ENCODE assay signal across 8 cellular contexts in the genomic region with DNA sequence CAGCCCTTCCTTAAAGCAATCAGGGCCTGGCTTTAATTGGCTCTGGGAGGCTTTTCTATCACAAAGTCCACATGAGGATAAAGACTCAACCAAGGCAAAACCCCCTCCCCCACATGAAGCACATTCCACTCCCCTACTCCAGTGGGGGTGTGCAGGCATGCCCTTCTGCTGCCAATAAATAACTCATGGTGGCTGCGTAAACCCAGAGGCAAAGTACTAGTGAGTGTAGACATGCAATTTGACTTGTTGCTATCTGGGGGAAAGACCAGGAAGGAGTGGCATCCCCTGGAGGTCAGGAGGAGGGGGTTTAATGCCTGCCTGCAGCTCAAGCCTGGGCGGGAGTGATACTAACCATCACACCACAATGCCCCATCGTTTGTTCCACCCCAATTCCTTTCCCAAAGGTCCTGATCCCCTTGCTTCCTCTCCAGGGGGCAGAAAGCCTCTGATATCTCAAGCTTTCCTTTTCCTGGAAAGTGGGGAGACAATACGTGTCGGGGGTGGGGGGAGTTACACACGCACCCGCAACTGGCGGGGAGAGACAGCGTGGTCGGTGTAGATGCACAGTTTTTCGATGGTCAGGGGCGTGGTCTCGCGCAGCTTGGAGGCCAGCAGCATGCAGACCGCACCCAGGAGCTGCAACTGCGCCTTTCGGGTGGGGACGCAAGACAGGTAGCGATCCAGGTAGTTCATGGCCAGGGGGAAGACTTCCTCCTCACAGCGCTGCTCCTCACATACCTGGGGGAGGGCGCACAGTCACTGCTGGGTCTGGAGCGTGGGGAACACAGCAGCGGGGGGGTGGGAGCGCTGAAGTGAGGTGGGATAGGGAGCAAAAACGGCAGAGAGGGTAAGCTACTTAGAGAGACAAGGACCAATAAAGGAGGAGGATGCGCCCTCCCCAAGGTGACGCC. TPM values are rescaled to one million over a fixed set of nuclear protein-coding genes. Genes with fewer than 3 reads are reported as not detected.
DNase-seq lines count a peak whose midpoint lies in the region; ATAC-seq and TF ChIP-seq lines count a peak whose summit lies in the region.

No MANE protein-coding gene starts in this region.

- peaks cover 79% of the 10 kb centered on the region for H3K4me1 Mint-ChIP-seq in activated naive CD8-positive, alpha-beta T cell treated with anti-CD3 and anti-CD28 coated beads, Interleukin-2, amount 50 U/mL, for 24 hours
- peaks cover 69 to 71% of the 10 kb centered on the region in 2 donors for H3K4me1 Mint-ChIP-seq in immature natural killer cell

- peaks cover 0 to 58% (median 18%) of the 10 kb centered on the region in 6 donors for H3K36me3 ChIP-seq in spleen

- peak; percentile 10 for ATAC-seq in activated naive CD8-positive, alpha-beta T cell treated with anti-CD3 and anti-CD28 coated beads, Interleukin-2, amount 50 U/mL, for 24 hours
- ATAC-seq in HG02970 (IDR thresholded peaks at IDR 0.05; ENCODE audit: low FRiP score, unreplicated experiment) = no peak

- H3K4me3 ChIP-seq in spleen = peak overlapping the region; percentile 55 to 99 (median 96)

- peak overlapping the region; percentile 49 to 96 (median 91) for H3K27ac ChIP-seq in spleen

- H3K9me3 Mint-ChIP-seq in activated naive CD8-positive, alpha-beta T cell treated with anti-CD3 and anti-CD28 coated beads, Interleukin-2, amount 50 U/mL, for 24 hours = no peaks in the 10 kb centered on the region
- no peaks in the 10 kb centered on the region for H3K9me3 Mint-ChIP-seq in immature natural killer cell

- no peaks in the 10 kb centered on the region for H3K27me3 ChIP-seq in spleen (replicated peaks in 1 of 7)

- DNase-seq in EH (ENCODE audit: low read depth) (peak; percentile 74), NCI-H82 treated with DMSO at 0.1 percent for 48 hours (lab: John Stamatoyannopoulos, UW; ENCODE audit: unreplicated experiment) (peak; percentile 71), immature natural killer cell (peak in 2 of 3 donors; percentile 23 to 29), spleen (peak; percentile 80), ACHN (no peak)
- peak; percentile 62 for DNase-seq in activated naive CD8-positive, alpha-beta T cell treated with anti-CD3 and anti-CD28 coated beads, Interleukin-2, amount 50 U/mL, for 24 hours
- no peak for DNase-seq in effector CD8-positive, alpha-beta T cell (lab: John Stamatoyannopoulos, UW)

- 4 to 8% (median 6%) methylated on average over 26 to 27 of the region's 27 CpGs for WGBS in spleen, 5 donors

- H3K9me3 ChIP-seq in spleen = no peaks in the 10 kb centered on the region

- peak overlapping the region; percentile 97 for H3K4me3 Mint-ChIP-seq in activated naive CD8-positive, alpha-beta T cell treated with anti-CD3 and anti-CD28 coated beads, Interleukin-2, amount 50 U/mL, for 24 hours
- peak overlapping the region; percentile 96 to 98 (median 98) for H3K4me3 Mint-ChIP-seq in immature natural killer cell

- no peaks in the 10 kb centered on the region for H3K27me3 Mint-ChIP-seq in activated naive CD8-positive, alpha-beta T cell treated with anti-CD3 and anti-CD28 coated beads, Interleukin-2, amount 50 U/mL, for 24 hours
- peaks cover 13 to 47% (median 43%) of the 10 kb centered on the region in 3 donors for H3K27me3 Mint-ChIP-seq in immature natural killer cell (ENCODE audit: low read depth in 3 of 3)

- TF ChIP-seq CTCF in spleen (IDR thresholded peaks at IDR 0.05 in 8 of 11, conservative IDR thresholded peaks at IDR 0.05 in 3 of 11) = no peak

- no peak for TF ChIP-seq POLR2A in spleen (IDR thresholded peaks at IDR 0.05)

- intact Hi-C loops in spleen (cut with DNase I; ENCODE audit: low total_unique reads) = loop anchor here (5.0 kb wide), 1 partner anchor 102 kb away; no protein-coding TSS in a partner anchor

- H3K4me1 ChIP-seq in spleen = peaks cover 51 to 98% (median 85%) of the 10 kb centered on the region in 6 donors

- in situ Hi-C loops in ACHN (cut with HindIII; ENCODE audit: low pct_ligation_motif_present, low pct_unique_long_range_greater_than_20kb, low sequenced_read_pairs) = no loop called here

- peak overlapping the region; percentile 95 for H3K27ac Mint-ChIP-seq in activated naive CD8-positive, alpha-beta T cell treated with anti-CD3 and anti-CD28 coated beads, Interleukin-2, amount 50 U/mL, for 24 hours
- peak overlapping the region; percentile 89 to 97 (median 95) for H3K27ac Mint-ChIP-seq in immature natural killer cell

- peaks cover 44% of the 10 kb centered on the region for H3K36me3 Mint-ChIP-seq in activated naive CD8-positive, alpha-beta T cell treated with anti-CD3 and anti-CD28 coated beads, Interleukin-2, amount 50 U/mL, for 24 hours (ENCODE audit: low read depth)
- peaks cover 4 to 18% (median 17%) of the 10 kb centered on the region in 3 donors for H3K36me3 Mint-ChIP-seq in immature natural killer cell

RNA-seq across cellular contexts. Expression of gene CCND3, which starts 1.5 kb away (rescaled TPM):
- polyA plus RNA-seq in immature natural killer cell (1,000 to 10,000 TPM in 2 of 3 donors, 100 to 1,000 TPM in 1; 782 to 1,087 (median 1,041) TPM), spleen (100 to 1,000 TPM; 115 to 209 (median 202) TPM)
- 100 to 1,000 TPM; 124 to 531 (median 334) TPM for total RNA-seq in spleen

RNA-seq across cellular contexts. Expression of gene BYSL, which starts 18.8 kb away (rescaled TPM):
- polyA plus RNA-seq in immature natural killer cell (10 to 100 TPM; 10.1 to 16.5 (median 15.9) TPM), spleen (10 to 100 TPM in 1 of 3 donors, 1 to 10 TPM in 2; 7.6 to 11.5 (median 8.8) TPM)
- 10 to 100 TPM in 4 of 7 donors, 1 to 10 TPM in 3; 5.9 to 19.7 (median 11.3) TPM for total RNA-seq in spleen

RNA-seq across cellular contexts. Expression of gene MED20, which starts 19.2 kb away (rescaled TPM):
- polyA plus RNA-seq in immature natural killer cell (10 to 100 TPM in 2 of 3 donors, 1 to 10 TPM in 1; 5.9 to 11.5 (median 11.2) TPM), spleen (1 to 10 TPM; 5.3 to 8.6 (median 6.4) TPM)
- total RNA-seq in spleen = 10 to 100 TPM; 11.3 to 21.5 (median 15.9) TPM

RNA-seq across cellular contexts. Expression of gene USP49, which starts 44.9 kb away (rescaled TPM):
- polyA plus RNA-seq in immature natural killer cell (under 1 TPM; 0.22 to 0.94 (median 0.62) TPM), spleen (under 1 TPM; 0.35 to 0.83 (median 0.46) TPM)
- 1 to 10 TPM; 2.9 to 6.8 (median 4.7) TPM for total RNA-seq in spleen

Comparison
In these comparisons a context has a peak if more than half of its experiments do, and no peak if none do; other contexts are left out.
1. DNase-seq: peak in EH (single experiment), NCI-H82 treated with DMSO at 0.1 percent for 48 hours (single experiment), activated naive CD8-positive, alpha-beta T cell treated with anti-CD3 and anti-CD28 coated beads, Interleukin-2, amount 50 U/mL, for 24 hours (single experiment), immature natural killer cell (2 of 3) and spleen (single experiment); none in ACHN (single experiment) and effector CD8-positive, alpha-beta T cell (single experiment).